In the genomic region with DNA sequence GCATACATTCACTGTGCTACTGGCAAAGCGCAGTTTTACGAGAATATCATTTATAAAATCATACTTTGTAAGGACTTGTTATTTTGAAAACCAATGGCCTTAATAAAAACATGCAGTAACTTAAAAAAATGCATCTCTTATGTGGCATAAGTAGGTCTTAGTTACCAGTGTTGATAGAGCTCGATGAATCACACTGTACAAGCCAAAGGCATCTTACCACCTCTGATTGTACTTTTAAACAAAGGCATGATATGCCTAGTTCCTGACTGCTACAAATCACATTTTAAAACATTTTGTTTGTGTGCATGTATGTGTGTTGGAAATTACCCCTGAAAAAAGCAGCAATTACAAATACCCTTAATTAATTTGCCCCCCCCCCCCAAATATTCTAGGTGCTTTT, we compare ENCODE assay signal across 38 cellular contexts. TPM values are rescaled to one million over a fixed set of nuclear protein-coding genes. Genes with fewer than 3 reads are reported as not detected.
DNase-seq lines count a peak whose midpoint lies in the region; ATAC-seq, FAIRE-seq and TF ChIP-seq lines count a peak whose summit lies in the region.
"Had no signal": no experiment of that assay in that cellular context is flagged by ENCODE, and none has a peak within 500 bp of the region (broad histone marks: within the 10 kb centered on the region; RNA-seq: fewer than 3 reads in every experiment).

No MANE protein-coding gene starts in this region.

- TF ChIP-seq CTCF in activated CD8-positive, alpha-beta T cell treated with anti-CD3 and anti-CD28 coated beads for 36 hours (IDR thresholded peaks at IDR 0.05) = no peak
- no peak for TF ChIP-seq CTCF in psoas muscle (IDR thresholded peaks at IDR 0.05)

- FAIRE-seq in colon (lab: Jason Lieb, UNC) = peak; percentile 5
- FAIRE-seq: D721Med, HTR-8/SVneo had no signal

- H3K27ac ChIP-seq in psoas muscle = no peak overlapping the region
- H3K27ac ChIP-seq: ascending aorta, left lung, PC-9, thyroid gland, vagina had no signal

- no peaks in the 10 kb centered on the region for H3K9me3 ChIP-seq in psoas muscle
- H3K9me3 ChIP-seq: ascending aorta, left lung, SK-N-SH, thyroid gland, vagina had no signal

- ATAC-seq in activated CD8-positive, alpha-beta T cell treated with anti-CD3 and anti-CD28 coated beads for 36 hours = peak; percentile 41
- no peak for ATAC-seq in psoas muscle
- ATAC-seq: effector memory CD8-positive, alpha-beta T cell; left lung; right cardiac atrium; Right ventricle myocardium inferior had no signal

- peak overlapping the region; percentile 80 for H3K27ac Mint-ChIP-seq in activated naive CD4-positive, alpha-beta T cell treated with anti-CD3 and anti-CD28 coated beads, Interleukin-2, amount 10 ng/mL, durations not matched to agents 7 days and 5 days
- H3K27ac Mint-ChIP-seq in activated CD8-positive, alpha-beta T cell treated with anti-CD3 and anti-CD28 coated beads for 36 hours = no peak overlapping the region
- H3K27ac Mint-ChIP-seq in stimulated activated naive CD8-positive, alpha-beta T cell treated with anti-CD3 and anti-CD28 coated beads, Interleukin-15, Interleukin-2, amounts not matched to agents 100 ng/mL and 50 ng/mL, for 24 hours = peak overlapping the region; percentile 38

- CTCF ChIA-PET in activated naive CD4-positive, alpha-beta T cell treated with anti-CD3 and anti-CD28 coated beads, Interleukin-2, amount 10 ng/mL, durations not matched to agents 7 days and 5 days (lab: Charles Lee) = no interaction called here
- CTCF ChIA-PET in activated CD8-positive, alpha-beta T cell treated with anti-CD3 and anti-CD28 coated beads for 36 hours (lab: Charles Lee) = interaction anchor here (1.6 kb wide), 1 partner anchor 95 kb away, joined by 5 read pairs; no protein-coding TSS in a partner anchor

- no peaks in the 10 kb centered on the region for H3K27me3 Mint-ChIP-seq in activated naive CD4-positive, alpha-beta T cell treated with anti-CD3 and anti-CD28 coated beads, Interleukin-2, amount 10 ng/mL, durations not matched to agents 7 days and 5 days
- no peaks in the 10 kb centered on the region for H3K27me3 Mint-ChIP-seq in activated CD8-positive, alpha-beta T cell treated with anti-CD3 and anti-CD28 coated beads for 36 hours
- H3K27me3 Mint-ChIP-seq in stimulated activated naive CD8-positive, alpha-beta T cell treated with anti-CD3 and anti-CD28 coated beads, Interleukin-15, Interleukin-2, amounts not matched to agents 100 ng/mL and 50 ng/mL, for 24 hours = no peaks in the 10 kb centered on the region
- H3K27me3 Mint-ChIP-seq: CD4-positive, alpha-beta memory T cell; effector memory CD8-positive, alpha-beta T cell; memory B cell had no signal

- H3K4me1 ChIP-seq in psoas muscle = no peaks in the 10 kb centered on the region
- H3K4me1 ChIP-seq: ascending aorta, left lung, thyroid gland, vagina had no signal

- no peak overlapping the region for H3K4me3 ChIP-seq in psoas muscle
- H3K4me3 ChIP-seq: ascending aorta, left lung, PC-9, smooth muscle cell, thyroid gland, vagina had no signal

- 88 to 93% (median 89%) methylated on average over 3 of the region's 3 CpGs for WGBS in psoas muscle, 3 donors

- no peaks in the 10 kb centered on the region for H3K9me3 Mint-ChIP-seq in activated naive CD4-positive, alpha-beta T cell treated with anti-CD3 and anti-CD28 coated beads, Interleukin-2, amount 10 ng/mL, durations not matched to agents 7 days and 5 days
- no peaks in the 10 kb centered on the region for H3K9me3 Mint-ChIP-seq in activated CD8-positive, alpha-beta T cell treated with anti-CD3 and anti-CD28 coated beads for 36 hours
- no peaks in the 10 kb centered on the region for H3K9me3 Mint-ChIP-seq in stimulated activated naive CD8-positive, alpha-beta T cell treated with anti-CD3 and anti-CD28 coated beads, Interleukin-15, Interleukin-2, amounts not matched to agents 100 ng/mL and 50 ng/mL, for 24 hours
- H3K9me3 Mint-ChIP-seq: activated T-cell treated with anti-CD3 and anti-CD28 coated beads, Interleukin-2, amount 50 U/mL, for 4 hours; effector memory CD8-positive, alpha-beta T cell; memory B cell; T-helper 1 cell treated with Interleukin-12 subunit alpha and Interleukin-12 subunit beta and Interleukin-4 antibody, amounts not matched to agents 30 μg/mL and 1 μg/mL, for 36 hours had no signal

- peaks cover 0 to 40% of the 10 kb centered on the region in 2 donors for H3K36me3 ChIP-seq in psoas muscle (ENCODE audit: insufficient read depth in 1 of 2, low read depth in 1 of 2)
- H3K36me3 ChIP-seq: thyroid gland, vagina had no signal

- H3K4me3 Mint-ChIP-seq in activated naive CD4-positive, alpha-beta T cell treated with anti-CD3 and anti-CD28 coated beads, Interleukin-2, amount 10 ng/mL, durations not matched to agents 7 days and 5 days = no peak overlapping the region
- no peak overlapping the region for H3K4me3 Mint-ChIP-seq in activated CD8-positive, alpha-beta T cell treated with anti-CD3 and anti-CD28 coated beads for 36 hours
- no peak overlapping the region for H3K4me3 Mint-ChIP-seq in stimulated activated naive CD8-positive, alpha-beta T cell treated with anti-CD3 and anti-CD28 coated beads, Interleukin-15, Interleukin-2, amounts not matched to agents 100 ng/mL and 50 ng/mL, for 24 hours
- H3K4me3 Mint-ChIP-seq: effector memory CD8-positive, alpha-beta T cell; memory B cell; neural crest cell had no signal

- peaks cover 56% of the 10 kb centered on the region for H3K4me1 Mint-ChIP-seq in activated naive CD4-positive, alpha-beta T cell treated with anti-CD3 and anti-CD28 coated beads, Interleukin-2, amount 10 ng/mL, durations not matched to agents 7 days and 5 days
- H3K4me1 Mint-ChIP-seq in activated CD8-positive, alpha-beta T cell treated with anti-CD3 and anti-CD28 coated beads for 36 hours (ENCODE audit: low read depth) = peaks cover 36% of the 10 kb centered on the region
- H3K4me1 Mint-ChIP-seq in stimulated activated naive CD8-positive, alpha-beta T cell treated with anti-CD3 and anti-CD28 coated beads, Interleukin-15, Interleukin-2, amounts not matched to agents 100 ng/mL and 50 ng/mL, for 24 hours (ENCODE audit: low read depth) = peaks cover 43% of the 10 kb centered on the region
- H3K4me1 Mint-ChIP-seq: memory B cell, neural crest cell had no signal

- H3K36me3 Mint-ChIP-seq in activated naive CD4-positive, alpha-beta T cell treated with anti-CD3 and anti-CD28 coated beads, Interleukin-2, amount 10 ng/mL, durations not matched to agents 7 days and 5 days = peaks cover 21% of the 10 kb centered on the region
- peaks cover 14% of the 10 kb centered on the region for H3K36me3 Mint-ChIP-seq in activated CD8-positive, alpha-beta T cell treated with anti-CD3 and anti-CD28 coated beads for 36 hours (ENCODE audit: low read depth)
- H3K36me3 Mint-ChIP-seq in stimulated activated naive CD8-positive, alpha-beta T cell treated with anti-CD3 and anti-CD28 coated beads, Interleukin-15, Interleukin-2, amounts not matched to agents 100 ng/mL and 50 ng/mL, for 24 hours (ENCODE audit: low read depth) = peaks cover 18% of the 10 kb centered on the region

- no peaks in the 10 kb centered on the region for H3K27me3 ChIP-seq in psoas muscle (ENCODE audit: insufficient read depth in 3 of 3, low read length in 2 of 3)
- H3K27me3 ChIP-seq: ascending aorta, left lung, thyroid gland, vagina had no signal

- intact Hi-C loops in activated CD8-positive, alpha-beta T cell treated with anti-CD3 and anti-CD28 coated beads for 36 hours (cut with micrococcal nuclease) = no loop called here
- intact Hi-C loops in psoas muscle (cut with DNase I) = no loop called here

- POLR2A ChIA-PET in activated CD8-positive, alpha-beta T cell treated with anti-CD3 and anti-CD28 coated beads for 36 hours (lab: Charles Lee) = no interaction called here

- DNase-seq in activated naive CD4-positive, alpha-beta T cell treated with anti-CD3 and anti-CD28 coated beads, Interleukin-2, amount 10 ng/mL, durations not matched to agents 7 days and 5 days = no peak
- DNase-seq in activated naive CD4-positive, alpha-beta T cell treated with anti-CD3 and anti-CD28 coated beads, Interleukin-2, amount 50 U/mL, for 16 hours = no peak
- DNase-seq in activated CD8-positive, alpha-beta T cell treated with anti-CD3 and anti-CD28 coated beads for 36 hours = no peak
- DNase-seq in Kasumi-1 (lab: John Stamatoyannopoulos, UW) = no peak
- no peak for DNase-seq in psoas muscle
- DNase-seq in GM03348 (ENCODE audit: low spot score) = no peak
- DNase-seq: activated CD4-positive, CD25-positive, alpha-beta regulatory T cell treated with anti-CD3 and anti-CD28 coated beads, Interleukin-2, amount 50 U/mL, for 72 hours; activated naive CD4-positive, alpha-beta T cell; activated T-cell treated with anti-CD3 and anti-CD28 coated beads, Interleukin-2, amount 50 U/mL, for 4 hours; AML-193; DND-41; effector memory CD8-positive, alpha-beta T cell; GF-D8; H9; hypothalamus; islet precursor cell; KG1; left lung; NCI-H1436; NCI-H2081 treated with DMSO at 0.1 percent for 48 hours; NCI-H226; NCI-H526 treated with DMSO at 0.1 percent for 48 hours; PC-9; right cardiac atrium; SK-N-SH; thyroid gland had no signal

RNA-seq across cellular contexts. Expression of a gene that starts 58.5 kb away (rescaled TPM):
- total RNA-seq in activated CD8-positive, alpha-beta T cell treated with anti-CD3 and anti-CD28 coated beads for 36 hours = 10 to 100 TPM; 15.5 to 16.5 TPM
- 10 to 100 TPM; 11.9 to 14.5 (median 12.4) TPM for total RNA-seq in psoas muscle
- 10 to 100 TPM in 1 of 3 donors, 1 to 10 TPM in 2; 4.9 to 15.7 (median 8.9) TPM for polyA plus RNA-seq in psoas muscle
